In genomic region chr20:48657426-48658197, GRCh38 we compare ENCODE assay signal across 1 cellular context.
A peak's percentile ranks its signal among the peaks of the same experiment; 100 is the strongest.
TF ChIP-seq lines count a peak whose summit lies in the region.

No MANE protein-coding gene starts in this region.

TF ChIP-seq in HepG2, 621 proteins besides CTCF, POLR2A, EP300 and RAD21 (continued from another document and continues in another):
- no peak; the same call in 1 of the 2 replicates for TF ChIP-seq RXRB (CRISPR knock-in tag; IDR thresholded peaks at IDR 0.05; ENCODE audit: borderline replicate concordance)
- TF ChIP-seq ZNF556 (CRISPR knock-in tag; IDR thresholded peaks at IDR 0.05; ENCODE audit: borderline replicate concordance) = no peak
- no peak for TF ChIP-seq ZNF264 (CRISPR knock-in tag; IDR thresholded peaks at IDR 0.05)
- TF ChIP-seq ZNF331 (CRISPR knock-in tag; IDR thresholded peaks at IDR 0.05) = 0 out of 2 replicates have a peak, but pooled peaks have one; percentile 24
- no peak for TF ChIP-seq HBP1 (CRISPR knock-in tag; IDR thresholded peaks at IDR 0.05; ENCODE audit: low read depth)
- TF ChIP-seq ZFY (CRISPR knock-in tag; IDR thresholded peaks at IDR 0.05) = peak; percentile 21; the same call in 1 of the 2 replicates
- no peak; the same call in 1 of the 2 replicates for TF ChIP-seq MTF2 (CRISPR knock-in tag; IDR thresholded peaks at IDR 0.05; ENCODE audit: borderline replicate concordance)
- TF ChIP-seq ZNF629 (CRISPR knock-in tag; conservative IDR thresholded peaks at IDR 0.05) = no peak
- TF ChIP-seq HOMEZ (CRISPR knock-in tag; IDR thresholded peaks at IDR 0.05; ENCODE audit: low read depth) = 0 out of 2 replicates have a peak, but pooled peaks have one; percentile 11
- TF ChIP-seq ZNF674 (CRISPR knock-in tag; IDR thresholded peaks at IDR 0.05; ENCODE audit: low read depth) = no peak
- TF ChIP-seq FOSL1 (CRISPR knock-in tag; IDR thresholded peaks at IDR 0.05; ENCODE audit: borderline replicate concordance) = no peak
- peak in 1 of 2 experiments; percentile 57; a peak in 1 of 4 replicates for TF ChIP-seq KLF16 (CRISPR knock-in tag; IDR thresholded peaks at IDR 0.05)
- no peak for TF ChIP-seq BATF2 (CRISPR knock-in tag; IDR thresholded peaks at IDR 0.05)
- no peak for TF ChIP-seq ZNF775 (CRISPR knock-in tag; IDR thresholded peaks at IDR 0.05; ENCODE audit: borderline replicate concordance)
- no peak for TF ChIP-seq DMTF1 (CRISPR knock-in tag; IDR thresholded peaks at IDR 0.05)
- TF ChIP-seq GATA4 (IDR thresholded peaks at IDR 0.05; ENCODE audit: borderline replicate concordance, low read depth) = no peak
- no peak for TF ChIP-seq ZNF597 (CRISPR knock-in tag; IDR thresholded peaks at IDR 0.05)
- TF ChIP-seq ZFP91 (CRISPR knock-in tag; IDR thresholded peaks at IDR 0.05; ENCODE audit: borderline replicate concordance) = no peak; the same call in 1 of the 2 replicates
- no peak for TF ChIP-seq TFAP4 (IDR thresholded peaks at IDR 0.05; ENCODE audit: borderline replicate concordance, low read depth)
- no peak for TF ChIP-seq ZNF121 (CRISPR knock-in tag; IDR thresholded peaks at IDR 0.05)
- TF ChIP-seq RFXAP (CRISPR knock-in tag; IDR thresholded peaks at IDR 0.05; ENCODE audit: borderline replicate concordance) = 0 out of 2 replicates have a peak, but pooled peaks have one; percentile 41
- TF ChIP-seq AGO1 (IDR thresholded peaks at IDR 0.05; ENCODE audit: low read depth, low read length, poor library complexity, severe bottlenecking) = no peak
- no peak for TF ChIP-seq PRDM10 (CRISPR knock-in tag; IDR thresholded peaks at IDR 0.05; ENCODE audit: low read depth)
- TF ChIP-seq ZNF235 (CRISPR knock-in tag; IDR thresholded peaks at IDR 0.05; ENCODE audit: borderline replicate concordance) = no peak
- no peak for TF ChIP-seq ZNF747 (CRISPR knock-in tag; IDR thresholded peaks at IDR 0.05; ENCODE audit: borderline replicate concordance)
- peak; percentile 35; the same call in 1 of the 2 replicates for TF ChIP-seq ZNF276 (CRISPR knock-in tag; IDR thresholded peaks at IDR 0.05; ENCODE audit: low read depth)
- no peak for TF ChIP-seq KDM4B (CRISPR knock-in tag; IDR thresholded peaks at IDR 0.05)
- no peak for TF ChIP-seq ATM (IDR thresholded peaks at IDR 0.05; ENCODE audit: borderline replicate concordance)
- TF ChIP-seq ZNF710 (CRISPR knock-in tag; IDR thresholded peaks at IDR 0.05; ENCODE audit: borderline replicate concordance) = no peak
- 0 out of 2 replicates have a peak, but pooled peaks have one; percentile 38 for TF ChIP-seq MXD4 (CRISPR knock-in tag; IDR thresholded peaks at IDR 0.05)
